8 cellular contexts compared by ENCODE assay signal in the genomic region with DNA sequence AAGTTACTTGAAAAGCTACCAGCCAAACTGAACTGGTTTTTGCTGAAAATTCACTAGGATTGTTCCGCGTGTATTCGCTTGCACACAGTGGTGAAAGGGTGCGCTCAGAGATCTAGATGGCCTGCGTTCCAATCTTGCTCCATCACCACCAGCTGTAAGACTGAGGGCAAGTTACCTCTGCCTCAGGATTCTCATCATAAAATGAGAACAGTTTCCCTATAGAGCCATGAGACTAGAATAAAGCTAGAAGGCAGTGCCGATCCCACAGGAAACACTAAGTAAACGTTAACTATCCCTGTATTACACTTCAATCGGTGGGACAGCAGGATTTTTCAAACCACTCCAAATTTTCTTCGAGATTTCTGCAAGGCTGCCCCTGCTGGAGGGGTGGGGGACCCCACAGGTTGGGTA. TPM values are rescaled to one million over a fixed set of nuclear protein-coding genes. Genes with fewer than 3 reads are reported as not detected.
DNase-seq lines count a peak whose midpoint lies in the region; ATAC-seq and TF ChIP-seq lines count a peak whose summit lies in the region.

No MANE protein-coding gene starts in this region.

- H3K27ac ChIP-seq in CD4-positive, alpha-beta memory T cell (ENCODE audit: low read depth, low read length): peak overlapping the region; percentile 81
- H3K27ac ChIP-seq in Karpas-422 (ENCODE audit: low read length): peak overlapping the region; percentile 77

- no peaks in the 10 kb centered on the region for H3K36me3 ChIP-seq in CD4-positive, alpha-beta memory T cell (ENCODE audit: insufficient read depth, low read length)
- peaks cover 8% of the 10 kb centered on the region; the same call in 1 of the 2 replicates for H3K36me3 ChIP-seq in Karpas-422 (ENCODE audit: insufficient read depth, low read length)

- ATAC-seq in naive B cell (ENCODE audit: low read depth in 2 of 2) (no peak), GM21529 (IDR thresholded peaks at IDR 0.05; ENCODE audit: unreplicated experiment) (no peak)

- H3K27ac Mint-ChIP-seq in CD4-positive, alpha-beta memory T cell: peak overlapping the region; percentile 72 to 93 (median 86)
- H3K27ac Mint-ChIP-seq in chondrocyte (ENCODE audit: unreplicated experiment) (peak overlapping the region; percentile 98), naive B cell (peak overlapping the region in 5 of 6 donors; percentile 44 to 87 (median 80))

- no peak for TF ChIP-seq CTCF in chondrocyte (IDR thresholded peaks at IDR 0.05)

- H3K4me2 ChIP-seq in Karpas-422 (ENCODE audit: low read depth, low read length, poor library complexity, severe bottlenecking): peak overlapping the region; percentile 75

- POLR2A ChIA-PET in CD4-positive, alpha-beta memory T cell (lab: Charles Lee; ENCODE audit: partially characterized antibody): interaction anchor here (0.7 to 2.5 kb wide), 8 partner anchors 10 to 1240 kb away, joined by 3 to 16 read pairs (median 6); a partner anchor contains a TSS

- H2AFZ ChIP-seq in Karpas-422 (ENCODE audit: low read length): no peak overlapping the region

- H3K4me3 Mint-ChIP-seq in CD4-positive, alpha-beta memory T cell: peak overlapping the region; percentile 81 to 95 (median 84)
- H3K4me3 Mint-ChIP-seq in chondrocyte (ENCODE audit: unreplicated experiment): peak overlapping the region; percentile 95
- peak overlapping the region in 7 of 8 donors; percentile 82 to 96 (median 86) for H3K4me3 Mint-ChIP-seq in naive B cell

- H3K79me2 ChIP-seq in Karpas-422 (ENCODE audit: low read length): peaks cover 59% of the 10 kb centered on the region

- peaks cover 9 to 29% (median 10%) of the 10 kb centered on the region in 4 donors for H3K4me1 Mint-ChIP-seq in CD4-positive, alpha-beta memory T cell
- H3K4me1 Mint-ChIP-seq in chondrocyte (ENCODE audit: low read depth) (peaks cover 3% of the 10 kb centered on the region), naive B cell (peaks cover 0 to 21% (median 14%) of the 10 kb centered on the region in 3 donors)

- H3K27me3 ChIP-seq in CD4-positive, alpha-beta memory T cell (ENCODE audit: insufficient read depth, low read length): no peaks in the 10 kb centered on the region
- H3K27me3 ChIP-seq in Karpas-422 (ENCODE audit: low read length): no peaks in the 10 kb centered on the region

- intact Hi-C loops in CD4-positive, alpha-beta memory T cell (cut with micrococcal nuclease): loop anchor here (2.0 to 5.0 kb wide), 5 partner anchors 190 to 568 kb away; a partner anchor contains a TSS

- CTCF ChIA-PET in CD4-positive, alpha-beta memory T cell (lab: Charles Lee; ENCODE audit: partially characterized antibody): interaction anchor here (1.1 to 4.3 kb wide), 3 partner anchors 10 to 237 kb away, joined by 3 to 30 read pairs (median 5); a partner anchor contains a TSS

- H3K4me3 ChIP-seq in CD4-positive, alpha-beta memory T cell (ENCODE audit: low read length in 2 of 2): peak overlapping the region; percentile 86 to 94
- H3K4me3 ChIP-seq in Karpas-422 (ENCODE audit: low read length): peak overlapping the region; percentile 78

- no peaks in the 10 kb centered on the region for H3K27me3 Mint-ChIP-seq in CD4-positive, alpha-beta memory T cell
- H3K27me3 Mint-ChIP-seq in chondrocyte (ENCODE audit: low read depth): no peaks in the 10 kb centered on the region
- H3K27me3 Mint-ChIP-seq in naive B cell: no peaks in the 10 kb centered on the region

- H3K9me3 ChIP-seq in CD4-positive, alpha-beta memory T cell (ENCODE audit: control insufficient read depth in 1 of 2, low read length in 2 of 2): no peaks in the 10 kb centered on the region
- H3K9me3 ChIP-seq in Karpas-422 (ENCODE audit: low read length): no peaks in the 10 kb centered on the region

- H3K9ac ChIP-seq in Karpas-422 (ENCODE audit: low read length): peak overlapping the region; percentile 82

- no peak for DNase-seq in CD4-positive, alpha-beta memory T cell
- DNase-seq in Karpas-422 (no peak), chondrocyte (ENCODE audit: low spot score) (no peak), naive B cell (no peak), NCI-H748 treated with DMSO at 0.1 percent for 48 hours (lab: John Stamatoyannopoulos, UW) (no peak), SK-N-DZ (ENCODE audit: low spot score) (no peak)
- no peak for DNase-seq in stimulated activated CD4-positive, alpha-beta T cell treated with anti-CD3 and anti-CD28 coated beads, Interleukin-15, amount 100 ng/mL, for 24 hours

- H3K9me2 ChIP-seq in Karpas-422 (replicated peaks; ENCODE audit: insufficient read depth, low read length): no peaks in the 10 kb centered on the region

- no peaks in the 10 kb centered on the region for H3K9me3 Mint-ChIP-seq in CD4-positive, alpha-beta memory T cell
- no peaks in the 10 kb centered on the region for H3K9me3 Mint-ChIP-seq in chondrocyte (ENCODE audit: low read depth)
- H3K9me3 Mint-ChIP-seq in naive B cell: no peaks in the 10 kb centered on the region

- H3K4me1 ChIP-seq in CD4-positive, alpha-beta memory T cell (ENCODE audit: insufficient read depth, low read length): peaks cover 11% of the 10 kb centered on the region
- peaks cover 30% of the 10 kb centered on the region for H3K4me1 ChIP-seq in Karpas-422 (ENCODE audit: low read length)

- peaks cover 0 to 3% of the 10 kb centered on the region in 2 donors for H3K36me3 Mint-ChIP-seq in CD4-positive, alpha-beta memory T cell
- H3K36me3 Mint-ChIP-seq in chondrocyte (ENCODE audit: low read depth): no peaks in the 10 kb centered on the region
- H3K36me3 Mint-ChIP-seq in naive B cell: no peaks in the 10 kb centered on the region

- H4K20me1 ChIP-seq in Karpas-422 (ENCODE audit: insufficient read depth, low read depth, low read length): peaks cover 16% of the 10 kb centered on the region

RNA-seq across cellular contexts. Expression of a gene that starts 0.8 kb away (rescaled TPM):
- total RNA-seq in CD4-positive, alpha-beta memory T cell: 10 to 100 TPM; 23.1 to 24.2 TPM
- 10 to 100 TPM; 21.2 to 30.6 TPM for polyA plus RNA-seq in CD4-positive, alpha-beta memory T cell
- 191 and 277 TPM in 2 replicates for total RNA-seq in Karpas-422 (2014; rRNA removed; shearing (Covaris generic); ENCODE audit: low replicate concordance)
- 98.0 to 166 TPM (median 162 TPM) in 3 replicates for total RNA-seq in chondrocyte
- 10 to 100 TPM; 32.1 to 46.8 (median 34.5) TPM for polyA plus RNA-seq in naive B cell (ENCODE audit: low read depth in 6 of 6)
- 369 and 395 TPM in 2 replicates for polyA plus RNA-seq in SK-N-DZ (2014; cell fraction: cytosol; rRNA removed)
- 201 and 232 TPM in 2 replicates for polyA plus RNA-seq in SK-N-DZ (2014; cell fraction: nucleus; rRNA removed)
